Comparison of ENCODE assay signal across 1 cellular context in genomic region chr15:70763120-70763949, GRCh38.
TF ChIP-seq lines count a peak whose summit lies in the region.

Gene UACA (minus strand): TSS chr15:70763558. CDS start chr15:70763407, 151 bp downstream.

TF ChIP-seq in HepG2, 621 proteins besides CTCF, POLR2A, EP300 and RAD21 (continued from another document and continues in another):
- peak; percentile 42; the same call in 1 of the 2 replicates for TF ChIP-seq BCL3 (CRISPR knock-in tag; IDR thresholded peaks at IDR 0.05)
- TF ChIP-seq ZFY (CRISPR knock-in tag; IDR thresholded peaks at IDR 0.05): peak; percentile 73
- TF ChIP-seq LCORL (IDR thresholded peaks at IDR 0.05): no peak
- TF ChIP-seq LCORL (CRISPR knock-in tag; IDR thresholded peaks at IDR 0.05): peak; percentile 92
- TF ChIP-seq GFI1 (CRISPR knock-in tag; IDR thresholded peaks at IDR 0.05; ENCODE audit: borderline replicate concordance): peak; percentile 43
- peak; percentile 42; the same call in 1 of the 2 replicates for TF ChIP-seq ZNF670 (CRISPR knock-in tag; IDR thresholded peaks at IDR 0.05; ENCODE audit: borderline replicate concordance)
- peak; percentile 74; the same call in 1 of the 2 replicates for TF ChIP-seq ZNF891 (CRISPR knock-in tag; IDR thresholded peaks at IDR 0.05)
- no peak for TF ChIP-seq FOXP1 (IDR thresholded peaks at IDR 0.05)
- TF ChIP-seq FOXP1 (CRISPR knock-in tag; IDR thresholded peaks at IDR 0.05): no peak
- TF ChIP-seq ZNF234 (CRISPR knock-in tag; conservative IDR thresholded peaks at IDR 0.05): peak; percentile 26; the same call in 1 of the 2 replicates
- peak; percentile 36; the same call in 1 of the 2 replicates for TF ChIP-seq SAFB2 (CRISPR knock-in tag; IDR thresholded peaks at IDR 0.05; ENCODE audit: borderline replicate concordance, low read depth)
- TF ChIP-seq MLLT10 (CRISPR knock-in tag; IDR thresholded peaks at IDR 0.05): no peak
- peak; percentile 53; the same call in 1 of the 2 replicates for TF ChIP-seq FOXO1 (CRISPR knock-in tag; IDR thresholded peaks at IDR 0.05)
- no peak for TF ChIP-seq ZBTB3 (CRISPR knock-in tag; IDR thresholded peaks at IDR 0.05; ENCODE audit: borderline replicate concordance, low read depth)
- peak; percentile 65 for TF ChIP-seq DR1 (CRISPR knock-in tag; IDR thresholded peaks at IDR 0.05)
- TF ChIP-seq ZNF615 (CRISPR knock-in tag; IDR thresholded peaks at IDR 0.05; ENCODE audit: borderline replicate concordance): no peak
- peak; percentile 63 for TF ChIP-seq KMT2B (CRISPR knock-in tag; IDR thresholded peaks at IDR 0.05)
- no peak for TF ChIP-seq RFX5 (IDR thresholded peaks at IDR 0.05; ENCODE audit: low read depth, low read length)
- TF ChIP-seq, protein P1, sequence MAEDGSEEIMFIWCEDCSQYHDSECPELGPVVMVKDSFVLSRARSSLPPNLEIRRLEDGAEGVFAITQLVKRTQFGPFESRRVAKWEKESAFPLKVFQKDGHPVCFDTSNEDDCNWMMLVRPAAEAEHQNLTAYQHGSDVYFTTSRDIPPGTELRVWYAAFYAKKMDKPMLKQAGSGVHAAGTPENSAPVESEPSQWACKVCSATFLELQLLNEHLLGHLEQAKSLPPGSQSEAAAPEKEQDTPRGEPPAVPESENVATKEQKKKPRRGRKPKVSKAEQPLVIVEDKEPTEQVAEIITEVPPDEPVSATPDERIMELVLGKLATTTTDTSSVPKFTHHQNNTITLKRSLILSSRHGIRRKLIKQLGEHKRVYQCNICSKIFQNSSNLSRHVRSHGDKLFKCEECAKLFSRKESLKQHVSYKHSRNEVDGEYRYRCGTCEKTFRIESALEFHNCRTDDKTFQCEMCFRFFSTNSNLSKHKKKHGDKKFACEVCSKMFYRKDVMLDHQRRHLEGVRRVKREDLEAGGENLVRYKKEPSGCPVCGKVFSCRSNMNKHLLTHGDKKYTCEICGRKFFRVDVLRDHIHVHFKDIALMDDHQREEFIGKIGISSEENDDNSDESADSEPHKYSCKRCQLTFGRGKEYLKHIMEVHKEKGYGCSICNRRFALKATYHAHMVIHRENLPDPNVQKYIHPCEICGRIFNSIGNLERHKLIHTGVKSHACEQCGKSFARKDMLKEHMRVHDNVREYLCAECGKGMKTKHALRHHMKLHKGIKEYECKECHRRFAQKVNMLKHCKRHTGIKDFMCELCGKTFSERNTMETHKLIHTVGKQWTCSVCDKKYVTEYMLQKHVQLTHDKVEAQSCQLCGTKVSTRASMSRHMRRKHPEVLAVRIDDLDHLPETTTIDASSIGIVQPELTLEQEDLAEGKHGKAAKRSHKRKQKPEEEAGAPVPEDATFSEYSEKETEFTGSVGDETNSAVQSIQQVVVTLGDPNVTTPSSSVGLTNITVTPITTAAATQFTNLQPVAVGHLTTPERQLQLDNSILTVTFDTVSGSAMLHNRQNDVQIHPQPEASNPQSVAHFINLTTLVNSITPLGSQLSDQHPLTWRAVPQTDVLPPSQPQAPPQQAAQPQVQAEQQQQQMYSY (CRISPR knock-in tag; IDR thresholded peaks at IDR 0.05): peak; percentile 64; the same call in 1 of the 2 replicates
- 0 out of 2 replicates have a peak, but pooled peaks have one; percentile 26 for TF ChIP-seq ZSCAN31 (CRISPR knock-in tag; IDR thresholded peaks at IDR 0.05; ENCODE audit: low read depth)
- peak in 1 of 2 experiments; percentile 48; a peak in 1 of 4 replicates for TF ChIP-seq KLF16 (CRISPR knock-in tag; IDR thresholded peaks at IDR 0.05)
- no peak for TF ChIP-seq THAP7 (CRISPR knock-in tag; IDR thresholded peaks at IDR 0.05)
- TF ChIP-seq, protein P2, sequence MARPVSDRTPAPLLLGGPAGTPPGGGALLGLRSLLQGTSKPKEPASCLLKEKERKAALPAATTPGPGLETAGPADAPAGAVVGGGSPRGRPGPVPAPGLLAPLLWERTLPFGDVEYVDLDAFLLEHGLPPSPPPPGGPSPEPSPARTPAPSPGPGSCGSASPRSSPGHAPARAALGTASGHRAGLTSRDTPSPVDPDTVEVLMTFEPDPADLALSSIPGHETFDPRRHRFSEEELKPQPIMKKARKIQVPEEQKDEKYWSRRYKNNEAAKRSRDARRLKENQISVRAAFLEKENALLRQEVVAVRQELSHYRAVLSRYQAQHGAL (CRISPR knock-in tag; IDR thresholded peaks at IDR 0.05; ENCODE audit: not compliant biosample characterization): peak; percentile 68
- TF ChIP-seq, protein P3, sequence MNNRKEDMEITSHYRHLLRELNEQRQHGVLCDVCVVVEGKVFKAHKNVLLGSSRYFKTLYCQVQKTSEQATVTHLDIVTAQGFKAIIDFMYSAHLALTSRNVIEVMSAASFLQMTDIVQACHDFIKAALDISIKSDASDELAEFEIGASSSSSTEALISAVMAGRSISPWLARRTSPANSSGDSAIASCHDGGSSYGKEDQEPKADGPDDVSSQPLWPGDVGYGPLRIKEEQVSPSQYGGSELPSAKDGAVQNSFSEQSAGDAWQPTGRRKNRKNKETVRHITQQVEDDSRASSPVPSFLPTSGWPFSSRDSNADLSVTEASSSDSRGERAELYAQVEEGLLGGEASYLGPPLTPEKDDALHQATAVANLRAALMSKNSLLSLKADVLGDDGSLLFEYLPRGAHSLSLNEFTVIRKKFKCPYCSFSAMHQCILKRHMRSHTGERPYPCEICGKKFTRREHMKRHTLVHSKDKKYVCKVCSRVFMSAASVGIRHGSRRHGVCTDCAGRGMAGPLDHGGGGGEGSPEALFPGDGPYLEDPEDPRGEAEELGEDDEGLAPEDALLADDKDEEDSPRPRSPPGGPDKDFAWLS (CRISPR knock-in tag; IDR thresholded peaks at IDR 0.05; ENCODE audit: borderline replicate concordance): no peak
- TF ChIP-seq POGZ (CRISPR knock-in tag; IDR thresholded peaks at IDR 0.05): peak; percentile 78
- no peak for TF ChIP-seq RAD51 (IDR thresholded peaks at IDR 0.05; ENCODE audit: borderline replicate concordance)
- no peak; the same call in 1 of the 2 replicates for TF ChIP-seq ZNF691 (CRISPR knock-in tag; IDR thresholded peaks at IDR 0.05; ENCODE audit: borderline replicate concordance, low read depth)
- no peak for TF ChIP-seq ZNF383 (CRISPR knock-in tag; IDR thresholded peaks at IDR 0.05; ENCODE audit: borderline replicate concordance)
- TF ChIP-seq KDM1A (CRISPR knock-in tag; IDR thresholded peaks at IDR 0.05): no peak
- no peak for TF ChIP-seq ZNF468 (CRISPR knock-in tag; IDR thresholded peaks at IDR 0.05)
- TF ChIP-seq ZNF337 (CRISPR knock-in tag; IDR thresholded peaks at IDR 0.05; ENCODE audit: borderline replicate concordance, low read depth): no peak
- TF ChIP-seq POLR2AphosphoS2 (IDR thresholded peaks at IDR 0.05; ENCODE audit: low read depth, low read length): no peak
- TF ChIP-seq TOPORS (CRISPR knock-in tag; IDR thresholded peaks at IDR 0.05): no peak
- TF ChIP-seq MLXIP (CRISPR knock-in tag; IDR thresholded peaks at IDR 0.05; ENCODE audit: borderline replicate concordance): no peak; the same call in 1 of the 2 replicates
- peak; percentile 35; the same call in 1 of the 2 replicates for TF ChIP-seq ZSCAN21 (CRISPR knock-in tag; IDR thresholded peaks at IDR 0.05; ENCODE audit: borderline replicate concordance)
- TF ChIP-seq, protein P4, sequence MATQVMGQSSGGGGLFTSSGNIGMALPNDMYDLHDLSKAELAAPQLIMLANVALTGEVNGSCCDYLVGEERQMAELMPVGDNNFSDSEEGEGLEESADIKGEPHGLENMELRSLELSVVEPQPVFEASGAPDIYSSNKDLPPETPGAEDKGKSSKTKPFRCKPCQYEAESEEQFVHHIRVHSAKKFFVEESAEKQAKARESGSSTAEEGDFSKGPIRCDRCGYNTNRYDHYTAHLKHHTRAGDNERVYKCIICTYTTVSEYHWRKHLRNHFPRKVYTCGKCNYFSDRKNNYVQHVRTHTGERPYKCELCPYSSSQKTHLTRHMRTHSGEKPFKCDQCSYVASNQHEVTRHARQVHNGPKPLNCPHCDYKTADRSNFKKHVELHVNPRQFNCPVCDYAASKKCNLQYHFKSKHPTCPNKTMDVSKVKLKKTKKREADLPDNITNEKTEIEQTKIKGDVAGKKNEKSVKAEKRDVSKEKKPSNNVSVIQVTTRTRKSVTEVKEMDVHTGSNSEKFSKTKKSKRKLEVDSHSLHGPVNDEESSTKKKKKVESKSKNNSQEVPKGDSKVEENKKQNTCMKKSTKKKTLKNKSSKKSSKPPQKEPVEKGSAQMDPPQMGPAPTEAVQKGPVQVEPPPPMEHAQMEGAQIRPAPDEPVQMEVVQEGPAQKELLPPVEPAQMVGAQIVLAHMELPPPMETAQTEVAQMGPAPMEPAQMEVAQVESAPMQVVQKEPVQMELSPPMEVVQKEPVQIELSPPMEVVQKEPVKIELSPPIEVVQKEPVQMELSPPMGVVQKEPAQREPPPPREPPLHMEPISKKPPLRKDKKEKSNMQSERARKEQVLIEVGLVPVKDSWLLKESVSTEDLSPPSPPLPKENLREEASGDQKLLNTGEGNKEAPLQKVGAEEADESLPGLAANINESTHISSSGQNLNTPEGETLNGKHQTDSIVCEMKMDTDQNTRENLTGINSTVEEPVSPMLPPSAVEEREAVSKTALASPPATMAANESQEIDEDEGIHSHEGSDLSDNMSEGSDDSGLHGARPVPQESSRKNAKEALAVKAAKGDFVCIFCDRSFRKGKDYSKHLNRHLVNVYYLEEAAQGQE (IDR thresholded peaks at IDR 0.05; ENCODE audit: borderline replicate concordance in 1 of 2, low read depth in 1 of 2, low read length in 2 of 2): no peak
- peak; percentile 69; the same call in 1 of the 2 replicates for TF ChIP-seq IKZF5 (CRISPR knock-in tag; IDR thresholded peaks at IDR 0.05)
- TF ChIP-seq BRF2 (CRISPR knock-in tag; IDR thresholded peaks at IDR 0.05): 0 out of 2 replicates have a peak, but pooled peaks have one; percentile 5
- TF ChIP-seq CENPT (CRISPR knock-in tag; IDR thresholded peaks at IDR 0.05; ENCODE audit: low read depth): no peak
- peak; percentile 97 for TF ChIP-seq HNRNPLL (IDR thresholded peaks at IDR 0.05; ENCODE audit: low read depth, low read length, poor library complexity, severe bottlenecking)
- TF ChIP-seq ZNF747 (CRISPR knock-in tag; IDR thresholded peaks at IDR 0.05; ENCODE audit: borderline replicate concordance): peak; percentile 45; the same call in 1 of the 2 replicates
- TF ChIP-seq ZNF598 (CRISPR knock-in tag; IDR thresholded peaks at IDR 0.05; ENCODE audit: borderline replicate concordance): no peak
- TF ChIP-seq ZNF230 (CRISPR knock-in tag; IDR thresholded peaks at IDR 0.05): peak; percentile 31; the same call in 1 of the 2 replicates
- TF ChIP-seq CREB1 (IDR thresholded peaks at IDR 0.05): peak; percentile 73; the same call in 1 of the 2 replicates
- peak; percentile 89 for TF ChIP-seq CREB1 (CRISPR knock-in tag; IDR thresholded peaks at IDR 0.05)
